In genomic region chr7:157009170-157009777, GRCh38 we compare ENCODE assay signal across 8 cellular contexts. TPM values are rescaled to one million over a fixed set of nuclear protein-coding genes. Genes with fewer than 3 reads are reported as not detected.
DNase-seq lines count a peak whose midpoint lies in the region; ATAC-seq lines count a peak whose summit lies in the region.

No MANE protein-coding gene starts in this region.

- in situ Hi-C loops in Caki2 (cut with HindIII; ENCODE audit: low pct_unique_long_range_greater_than_20kb, low sequenced_read_pairs) = no loop called here

- ATAC-seq in GM21381 (IDR thresholded peaks at IDR 0.05; ENCODE audit: unreplicated experiment) (peak; percentile 36), HG03039 (IDR thresholded peaks at IDR 0.05; ENCODE audit: unreplicated experiment) (no peak)

- peak; percentile 80 for DNase-seq in Caki2 (ENCODE audit: low read depth)
- DNase-seq in NCI-H69 (lab: John Stamatoyannopoulos, UW) = peak; percentile 65
- DNase-seq in kidney glomerular epithelial cell (lab: John Stamatoyannopoulos, UW) = peak; percentile 22
- no peak for DNase-seq in stimulated activated naive CD4-positive, alpha-beta T cell (lab: John Stamatoyannopoulos, UW)
- no peak for DNase-seq in pons (ENCODE audit: low spot score)
- no peak for DNase-seq in hippocampal formation (lab: John Stamatoyannopoulos, UW)

RNA-seq across cellular contexts. Expression of gene MNX1, which starts 1.2 kb away (rescaled TPM):
- total RNA-seq in Caki2 (2014; rRNA removed; shearing (Covaris generic); ENCODE audit: low replicate concordance) = 14.5 and 19.5 TPM in 2 replicates

RNA-seq across cellular contexts. Expression of gene NOM1, which starts 59.8 kb away (rescaled TPM):
- 9.0 and 16.0 TPM in 2 replicates for total RNA-seq in Caki2 (2014; rRNA removed; shearing (Covaris generic); ENCODE audit: low replicate concordance)

Comparison
In these comparisons a context has a peak if more than half of its experiments do, and no peak if none do; other contexts are left out.
1. DNase-seq: peak in Caki2 (single experiment), NCI-H69 (single experiment) and kidney glomerular epithelial cell (single experiment); none in stimulated activated naive CD4-positive, alpha-beta T cell (0 of 6), pons (single experiment) and hippocampal formation (0 of 2).